15 cellular contexts compared by ENCODE assay signal in the genomic region with DNA sequence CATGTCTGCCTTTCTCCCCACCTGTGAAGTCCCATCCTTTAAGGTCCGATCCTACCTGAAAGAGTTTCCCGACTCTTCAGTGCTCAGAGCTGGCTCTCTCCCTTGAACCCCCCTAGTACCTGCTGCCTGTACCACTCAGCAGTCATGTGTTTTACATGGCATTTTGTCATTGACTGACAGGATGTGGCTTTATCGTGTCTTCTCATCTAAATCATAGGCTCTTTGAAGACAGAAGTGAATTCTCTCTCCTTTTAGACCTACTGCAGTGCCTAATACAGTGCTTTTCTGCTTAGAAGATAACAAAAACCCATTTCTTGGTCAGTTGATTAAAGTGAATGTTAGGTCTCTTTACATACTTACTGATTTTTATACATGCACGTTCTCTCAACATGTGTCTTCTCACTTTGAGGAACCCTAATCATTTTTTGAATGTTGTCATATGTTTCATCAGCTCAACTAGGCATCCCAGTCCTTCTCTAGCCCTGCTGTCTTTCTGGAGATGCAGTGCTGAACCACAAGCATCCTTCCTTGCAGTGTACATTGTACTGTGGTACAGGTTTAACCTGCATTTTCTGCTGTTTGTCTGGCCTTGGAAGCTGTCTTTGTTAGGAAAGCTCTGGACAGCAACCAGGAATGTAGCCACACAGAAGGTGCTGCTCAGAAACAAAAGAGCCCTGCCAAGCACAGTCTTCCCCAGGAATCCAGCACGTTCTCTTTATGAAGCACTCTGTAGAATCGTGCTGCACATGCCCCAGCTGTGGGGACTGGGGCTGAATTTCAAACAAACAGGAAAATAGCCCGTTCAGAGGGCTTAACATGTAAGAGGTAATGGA. TPM values are rescaled to one million over a fixed set of nuclear protein-coding genes. Genes with fewer than 3 reads are reported as not detected.
DNase-seq lines count a peak whose midpoint lies in the region; TF ChIP-seq lines count a peak whose summit lies in the region.
"Had no signal": no experiment of that assay in that cellular context is flagged by ENCODE, and none has a peak within 500 bp of the region (broad histone marks: within the 10 kb centered on the region; RNA-seq: fewer than 3 reads in every experiment).

No MANE protein-coding gene starts in this region.

- peaks cover 5% of the 10 kb centered on the region for H4K20me1 ChIP-seq in Loucy (ENCODE audit: insufficient read depth, low read length, poor library complexity, severe bottlenecking)
- H4K20me1 ChIP-seq in neural progenitor cell (ENCODE audit: low read depth) = peaks cover 5% of the 10 kb centered on the region

- no peak for TF ChIP-seq CTCF in Loucy (conservative IDR thresholded peaks at IDR 0.05; ENCODE audit: low read length)
- no peak for TF ChIP-seq CTCF in astrocyte of the cerebellum (IDR thresholded peaks at IDR 0.05; ENCODE audit: low read depth, low read length, missing control alignments)
- TF ChIP-seq CTCF in neural progenitor cell (IDR thresholded peaks at IDR 0.05) = no peak
- TF ChIP-seq CTCF in Peyer's patch (IDR thresholded peaks at IDR 0.05) = no peak

- no peaks in the 10 kb centered on the region for H3K9me2 ChIP-seq in Loucy (replicated peaks; ENCODE audit: low read depth, low read length)

- H3K4me1 ChIP-seq in Loucy (ENCODE audit: insufficient read depth, low read length, poor library complexity, severe bottlenecking) = peaks cover 16% of the 10 kb centered on the region
- peaks cover 36% of the 10 kb centered on the region for H3K4me1 ChIP-seq in neural progenitor cell
- H3K4me1 ChIP-seq in Peyer's patch = no peaks in the 10 kb centered on the region
- H3K4me1 ChIP-seq: A549, foreskin keratinocyte had no signal

- in situ Hi-C loops in astrocyte of the cerebellum (cut with HindIII; ENCODE audit: low sequenced_read_pairs) = no loop called here

- no peaks in the 10 kb centered on the region for H3K9me3 ChIP-seq in Loucy (ENCODE audit: insufficient read depth, low read depth, low read length)
- H3K9me3 ChIP-seq in neural progenitor cell (ENCODE audit: low read depth) = no peaks in the 10 kb centered on the region
- no peaks in the 10 kb centered on the region for H3K9me3 ChIP-seq in Peyer's patch
- H3K9me3 ChIP-seq: A549 had no signal

- H3K27ac ChIP-seq in neural progenitor cell (no peak overlapping the region), Peyer's patch (no peak overlapping the region)
- H3K27ac ChIP-seq: A549, cardiac muscle cell, foreskin keratinocyte had no signal

- H3K27me3 Mint-ChIP-seq in activated CD4-positive, alpha-beta T cell treated with anti-CD3 and anti-CD28 coated beads, Interleukin-2, amount 10 ng/mL, durations not matched to agents 7 days and 5 days = no peaks in the 10 kb centered on the region
- peaks cover 3% of the 10 kb centered on the region for H3K27me3 Mint-ChIP-seq in neural progenitor cell (ENCODE audit: insufficient read depth, low read depth)

- peak; percentile 46 for DNase-seq in activated CD4-positive, alpha-beta T cell treated with anti-CD3 and anti-CD28 coated beads, Interleukin-2, amount 10 ng/mL, durations not matched to agents 7 days and 5 days
- DNase-seq in activated CD4-positive, alpha-beta T cell treated with anti-CD3 and anti-CD28 coated beads for 48 hours = no peak
- DNase-seq in astrocyte of the cerebellum (ENCODE audit: low read depth) = peak; percentile 60
- peak; percentile 80 for DNase-seq in neural progenitor cell (ENCODE audit: low spot score)
- DNase-seq in Peyer's patch = no peak
- DNase-seq in NCI-H1930 (lab: John Stamatoyannopoulos, UW) = no peak
- DNase-seq in HT-29 (ENCODE audit: low spot score) = no peak
- DNase-seq: COR-L47, foreskin keratinocyte, NCI-H187, NCI-H524 treated with DMSO at 0.1 percent for 48 hours, SW 1271 had no signal

- peak overlapping the region; percentile 84 for H3K27ac Mint-ChIP-seq in activated CD4-positive, alpha-beta T cell treated with anti-CD3 and anti-CD28 coated beads, Interleukin-2, amount 10 ng/mL, durations not matched to agents 7 days and 5 days
- H3K27ac Mint-ChIP-seq in neural progenitor cell = peak overlapping the region; percentile 87

- H3K36me3 Mint-ChIP-seq in activated CD4-positive, alpha-beta T cell treated with anti-CD3 and anti-CD28 coated beads, Interleukin-2, amount 10 ng/mL, durations not matched to agents 7 days and 5 days (ENCODE audit: low read depth) = peaks cover 5% of the 10 kb centered on the region
- H3K36me3 Mint-ChIP-seq in neural progenitor cell = peaks cover 2% of the 10 kb centered on the region

- H3K4me3 ChIP-seq in Loucy (ENCODE audit: low read length, poor library complexity, severe bottlenecking) = no peak overlapping the region
- no peak overlapping the region for H3K4me3 ChIP-seq in astrocyte of the cerebellum (ENCODE audit: low read depth, low read length)
- H3K4me3 ChIP-seq in neural progenitor cell = no peak overlapping the region
- H3K4me3 ChIP-seq in Peyer's patch = no peak overlapping the region
- H3K4me3 ChIP-seq: A549, cardiac muscle cell had no signal

- H3K9me3 Mint-ChIP-seq in activated CD4-positive, alpha-beta T cell treated with anti-CD3 and anti-CD28 coated beads, Interleukin-2, amount 10 ng/mL, durations not matched to agents 7 days and 5 days = no peaks in the 10 kb centered on the region
- H3K9me3 Mint-ChIP-seq in neural progenitor cell = no peaks in the 10 kb centered on the region

- H3K36me3 ChIP-seq in Loucy (ENCODE audit: insufficient read depth, low read length) (no peaks in the 10 kb centered on the region), neural progenitor cell (no peaks in the 10 kb centered on the region), Peyer's patch (no peaks in the 10 kb centered on the region)
- H3K36me3 ChIP-seq: cardiac muscle cell had no signal

- no peak overlapping the region for H3K9ac ChIP-seq in Loucy (ENCODE audit: low read depth, low read length, poor library complexity, severe bottlenecking)
- H3K9ac ChIP-seq in neural progenitor cell = no peak overlapping the region

- H3K4me2 ChIP-seq in Loucy (ENCODE audit: low read depth, low read length, poor library complexity, severe bottlenecking) (peak overlapping the region; percentile 4), neural progenitor cell (peak overlapping the region; percentile 64)
- H3K4me2 ChIP-seq: A549 had no signal

- H2AFZ ChIP-seq in Loucy (ENCODE audit: low read length) (no peak overlapping the region), neural progenitor cell (replicated peaks) (no peak overlapping the region)

- peak overlapping the region; percentile 9 for H3K4me3 Mint-ChIP-seq in activated CD4-positive, alpha-beta T cell treated with anti-CD3 and anti-CD28 coated beads, Interleukin-2, amount 10 ng/mL, durations not matched to agents 7 days and 5 days
- H3K4me3 Mint-ChIP-seq in neural progenitor cell = peak overlapping the region; percentile 44

- CTCF ChIA-PET in activated CD4-positive, alpha-beta T cell treated with anti-CD3 and anti-CD28 coated beads, Interleukin-2, amount 10 ng/mL, durations not matched to agents 7 days and 5 days (lab: Charles Lee) = interaction anchor here (1.4 to 1.6 kb wide), 2 partner anchors 11 to 14 kb away, joined by 3 to 5 read pairs; no protein-coding TSS in a partner anchor

- TF ChIP-seq POLR2A in Peyer's patch (IDR thresholded peaks at IDR 0.05) = no peak

- no peaks in the 10 kb centered on the region for H3K79me2 ChIP-seq in Loucy (ENCODE audit: insufficient read depth, low read length)
- H3K79me2 ChIP-seq in neural progenitor cell (ENCODE audit: low read depth) = no peaks in the 10 kb centered on the region

- POLR2A ChIA-PET in activated CD4-positive, alpha-beta T cell treated with anti-CD3 and anti-CD28 coated beads, Interleukin-2, amount 10 ng/mL, durations not matched to agents 7 days and 5 days (lab: Charles Lee) = no interaction called here

- H3K27me3 ChIP-seq in Loucy (ENCODE audit: insufficient read depth, low read length, poor library complexity, severe bottlenecking) (no peaks in the 10 kb centered on the region), neural progenitor cell (no peaks in the 10 kb centered on the region), Peyer's patch (no peaks in the 10 kb centered on the region)
- H3K27me3 ChIP-seq: cardiac muscle cell, foreskin keratinocyte had no signal

- H3K4me1 Mint-ChIP-seq in activated CD4-positive, alpha-beta T cell treated with anti-CD3 and anti-CD28 coated beads, Interleukin-2, amount 10 ng/mL, durations not matched to agents 7 days and 5 days = peaks cover 39% of the 10 kb centered on the region
- peaks cover 49% of the 10 kb centered on the region for H3K4me1 Mint-ChIP-seq in neural progenitor cell

- H3F3A ChIP-seq in Loucy (ENCODE audit: low read depth) = no peaks in the 10 kb centered on the region
- peaks cover 6% of the 10 kb centered on the region for H3F3A ChIP-seq in neural progenitor cell (ENCODE audit: low read depth)

RNA-seq across cellular contexts. Expression of a gene that starts 28.1 kb away (rescaled TPM):
- total RNA-seq in activated CD4-positive, alpha-beta T cell treated with anti-CD3 and anti-CD28 coated beads, Interleukin-2, amount 10 ng/mL, durations not matched to agents 7 days and 5 days = not detected
- total RNA-seq in neural progenitor cell (ENCODE audit: low replicate concordance) (19.8 and 26.9 TPM in 2 replicates), Peyer's patch (1 to 10 TPM in 3 of 4 donors, not detected in 1; 1.6 to 2.5 (median 2.1) TPM)
- not detected in 2 replicates for total RNA-seq in HT-29 (2014; rRNA removed; shearing (Covaris generic))

Comparison
In these comparisons a context has a peak if more than half of its experiments do, and no peak if none do; other contexts are left out.
1. DNase-seq: peak in activated CD4-positive, alpha-beta T cell treated with anti-CD3 and anti-CD28 coated beads, Interleukin-2, amount 10 ng/mL, durations not matched to agents 7 days and 5 days (single experiment), astrocyte of the cerebellum (single experiment) and neural progenitor cell (single experiment); none in activated CD4-positive, alpha-beta T cell treated with anti-CD3 and anti-CD28 coated beads for 48 hours (single experiment), Peyer's patch (0 of 3), NCI-H1930 (0 of 2) and HT-29 (single experiment).